Comparison of ENCODE assay signal across 16 cellular contexts in genomic region chr9:90025816-90026215, GRCh38.
A peak's percentile ranks its signal among the peaks of the same experiment; 100 is the strongest.
DNase-seq lines count a peak whose midpoint lies in the region; ATAC-seq and TF ChIP-seq lines count a peak whose summit lies in the region.
"Had no signal": no experiment of that assay in that cellular context is flagged by ENCODE, and none has a peak within 500 bp of the region (broad histone marks: within the 10 kb centered on the region; RNA-seq: fewer than 3 reads in every experiment).

No MANE protein-coding gene starts in this region.

- DNase-seq in ELF-1 (ENCODE audit: low read depth, low spot score), result peak; percentile 42
- peak; percentile 18 to 53 for DNase-seq in PC-9
- DNase-seq in psoas muscle, result no peak
- no peak for DNase-seq in SIG-M5 treated with dmso at 0.1 percent for 504 hours (lab: John Stamatoyannopoulos, UW; ENCODE audit: unreplicated experiment)
- no peak for DNase-seq in COLO668 (lab: John Stamatoyannopoulos, UW; ENCODE audit: unreplicated experiment)
- no peak for DNase-seq in NCI-H128 (lab: John Stamatoyannopoulos, UW; ENCODE audit: unreplicated experiment)
- DNase-seq: activated gamma-delta T cell treated with Interleukin-2 at 50 U/mL for 16 hours, C1 segment of cervical spinal cord, mucosa of descending colon, NCI-H1105 treated with DMSO at 0.1 percent for 48 hours, NCI-H446 treated with DMSO at 0.1 percent for 48 hours, pancreas had no signal

- no peak for TF ChIP-seq CTCF in PC-9 (conservative IDR thresholded peaks at IDR 0.05)
- TF ChIP-seq CTCF in psoas muscle (IDR thresholded peaks at IDR 0.05), result no peak

- BruUV-seq in PC-9 (replicated peaks; lab: Mats Ljungman, UMichigan), result no TSS peak

- H3K4me3 ChIP-seq in PC-9, result no peak overlapping the region
- H3K4me3 ChIP-seq in psoas muscle, result no peak overlapping the region
- H3K4me3 ChIP-seq: cardiac muscle cell, GM12878, mucosa of descending colon, pancreas had no signal

- 21 to 42% (median 34%) methylated on average over 3 of the region's 3 CpGs for WGBS in psoas muscle, 3 donors

- intact Hi-C loops in PC-9 (cut with micrococcal nuclease; ENCODE audit: unreplicated experiment), result no loop called here
- intact Hi-C loops in psoas muscle (cut with DNase I), result loop anchor here in 1 of 2 donors (2.0 kb wide), 1 partner anchor 25 kb away; no protein-coding TSS in a partner anchor

- no peaks in the 10 kb centered on the region for H3K79me2 ChIP-seq in PC-9 (ENCODE audit: low read depth)

- H3K27me3 ChIP-seq in PC-9 (ENCODE audit: insufficient read depth, low read depth) (peaks cover 43% of the 10 kb centered on the region), psoas muscle (ENCODE audit: insufficient read depth in 3 of 3, low read length in 2 of 3) (no peaks in the 10 kb centered on the region)
- H3K27me3 ChIP-seq: cardiac muscle cell, pancreas had no signal

- H3K27ac ChIP-seq in PC-9 (no peak overlapping the region), psoas muscle (peak overlapping the region; percentile 3)
- H3K27ac ChIP-seq: cardiac muscle cell, pancreas had no signal

- ATAC-seq in esophagus mucosa, result peak; percentile 96
- ATAC-seq in psoas muscle, result peak; percentile 79 to 95 (median 94)
- no peak for ATAC-seq in GM18519 (IDR thresholded peaks at IDR 0.05; ENCODE audit: low FRiP score, unreplicated experiment)
- ATAC-seq: GM12878, mucosa of descending colon had no signal

- H3K4me1 ChIP-seq in PC-9 (replicated peaks; ENCODE audit: insufficient read depth) (no peaks in the 10 kb centered on the region), psoas muscle (peaks cover under 1% of the 10 kb centered on the region)
- H3K4me1 ChIP-seq: pancreas had no signal

- H3F3A ChIP-seq in PC-9 (ENCODE audit: insufficient read depth, low read depth), result no peaks in the 10 kb centered on the region

- CTCF ChIA-PET in PC-9 (lab: Charles Lee), result no interaction called here

- H3K4me2 ChIP-seq in PC-9, result no peak overlapping the region

- POLR2A ChIA-PET in PC-9 (lab: Charles Lee; ENCODE audit: unreplicated experiment), result interaction anchor here (0.6 kb wide), 1 partner anchor 402 kb away, joined by 7 read pairs; no protein-coding TSS in a partner anchor

- H3K9me3 ChIP-seq in PC-9 (ENCODE audit: insufficient read depth, low read depth) (no peaks in the 10 kb centered on the region), psoas muscle (no peaks in the 10 kb centered on the region)
- H3K9me3 ChIP-seq: mucosa of descending colon, pancreas had no signal

- H4K20me1 ChIP-seq in PC-9 (ENCODE audit: insufficient read depth), result no peaks in the 10 kb centered on the region

- H3K36me3 ChIP-seq in PC-9 (ENCODE audit: low read depth) (no peaks in the 10 kb centered on the region), psoas muscle (ENCODE audit: insufficient read depth in 1 of 2, low read depth in 1 of 2) (no peaks in the 10 kb centered on the region)
- H3K36me3 ChIP-seq: cardiac muscle cell, pancreas had no signal

- no peaks in the 10 kb centered on the region for H3K9me2 ChIP-seq in PC-9 (ENCODE audit: insufficient read depth)

- H2AFZ ChIP-seq in PC-9, result no peak overlapping the region

Comparison
In these comparisons a context has a peak if more than half of its experiments do, and no peak if none do; other contexts are left out.
1. DNase-seq: peak in ELF-1 (single experiment) and PC-9 (2 of 2); none in psoas muscle (0 of 2), SIG-M5 treated with dmso at 0.1 percent for 504 hours (single experiment), COLO668 (single experiment) and NCI-H128 (single experiment).